8 cellular contexts compared by ENCODE assay signal in the genomic region with DNA sequence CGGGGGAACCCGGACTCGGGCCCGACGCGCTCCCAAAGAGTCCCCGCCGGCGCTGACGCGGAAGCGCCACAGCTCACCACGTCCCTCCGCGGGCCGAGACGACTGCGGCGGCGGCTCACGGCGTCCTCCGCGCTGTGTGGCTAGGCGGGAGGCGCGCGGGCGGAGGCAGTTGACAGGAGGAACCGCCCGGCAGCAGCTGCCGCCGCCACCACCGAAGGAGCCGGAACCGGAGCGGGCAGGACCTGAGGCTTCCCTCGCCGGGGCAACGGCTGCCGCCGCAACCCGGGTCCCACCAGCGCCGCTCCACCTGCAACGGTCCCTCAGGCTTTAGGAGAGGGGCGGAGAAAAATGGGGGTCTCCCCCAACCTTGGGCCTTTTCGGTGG. TPM values are rescaled to one million over a fixed set of nuclear protein-coding genes. Genes with fewer than 3 reads are reported as not detected.
A peak's percentile ranks its signal among the peaks of the same experiment; 100 is the strongest.
DNase-seq lines count a peak whose midpoint lies in the region; ATAC-seq and TF ChIP-seq lines count a peak whose summit lies in the region.

No MANE protein-coding gene starts in this region.

- peak overlapping the region; percentile 93 to 99 (median 98) for H3K4me3 Mint-ChIP-seq in IgD-negative memory B cell

- DNase-seq in DMS153 treated with DMSO at 0.1 percent for 48 hours (lab: John Stamatoyannopoulos, UW; ENCODE audit: unreplicated experiment), result peak; percentile 13
- DNase-seq in cerebellar cortex (ENCODE audit: low spot score), result peak; percentile 32
- peak in 1 of 2 donors; percentile 74 for DNase-seq in left colon
- peak; percentile 70 to 72 for DNase-seq in stimulated activated CD4-positive, alpha-beta T cell treated with anti-CD3 and anti-CD28 coated beads, Interleukin-2, amount 100 ng/mL, for 24 hours
- DNase-seq in GM19240 (ENCODE audit: insufficient read length, low spot score), result no peak

- H3K27me3 Mint-ChIP-seq in IgD-negative memory B cell, result peaks cover 2% of the 10 kb centered on the region

- ATAC-seq in GM19468 (IDR thresholded peaks at IDR 0.05; ENCODE audit: extremely low read depth, unreplicated experiment), result peak; percentile 9
- ATAC-seq in left colon, result peak; percentile 79

- intact Hi-C loops in left colon (cut with DNase I, micrococcal nuclease), result no loop called here

- H3K27ac Mint-ChIP-seq in IgD-negative memory B cell, result peak overlapping the region; percentile 96 to 98 (median 97)

- H3K4me3 ChIP-seq in WI38 (ENCODE audit: low read depth, low read length), result peak overlapping the region; percentile 92

- H3K4me1 Mint-ChIP-seq in IgD-negative memory B cell, result peaks cover 32 to 42% (median 40%) of the 10 kb centered on the region in 3 donors

- no peak for TF ChIP-seq CTCF in WI38 (IDR thresholded peaks at IDR 0.05; ENCODE audit: low read depth, low read length)

- H3K9me3 Mint-ChIP-seq in IgD-negative memory B cell, result no peaks in the 10 kb centered on the region

- peaks cover 4% of the 10 kb centered on the region for H3K36me3 Mint-ChIP-seq in IgD-negative memory B cell

RNA-seq across cellular contexts. Expression of gene ZNF800, which starts 0.3 kb away (rescaled TPM):
- polyA plus RNA-seq in IgD-negative memory B cell, result 51.9 TPM
- total RNA-seq in left colon, result 10 to 100 TPM; 31.7 to 31.9 TPM
